8 cellular contexts compared by ENCODE assay signal in genomic region chr11:82899191-82899820, GRCh38. TPM values are rescaled to one million over a fixed set of nuclear protein-coding genes. Genes with fewer than 3 reads are reported as not detected.
DNase-seq lines count a peak whose midpoint lies in the region; ATAC-seq and TF ChIP-seq lines count a peak whose summit lies in the region.

No MANE protein-coding gene starts in this region.

- H3K4me1 ChIP-seq in breast epithelium (peaks cover 0 to 18% of the 10 kb centered on the region in 2 donors), muscle layer of colon (ENCODE audit: insufficient read depth, low read length) (peaks cover 22% of the 10 kb centered on the region)

- no peak for ATAC-seq in HG03460 (IDR thresholded peaks at IDR 0.05; ENCODE audit: unreplicated experiment)
- no peak for ATAC-seq in GM21717 (IDR thresholded peaks at IDR 0.05; ENCODE audit: unreplicated experiment)
- no peak for ATAC-seq in GM21367 (IDR thresholded peaks at IDR 0.05; ENCODE audit: unreplicated experiment)

- H3K27me3 ChIP-seq in breast epithelium, result no peaks in the 10 kb centered on the region
- no peaks in the 10 kb centered on the region for H3K27me3 ChIP-seq in muscle layer of colon (ENCODE audit: control insufficient read depth in 1 of 2, insufficient read depth in 2 of 2, low read length in 2 of 2)

- H3K36me3 ChIP-seq in breast epithelium, result no peaks in the 10 kb centered on the region
- no peaks in the 10 kb centered on the region for H3K36me3 ChIP-seq in muscle layer of colon (ENCODE audit: insufficient read depth, low read length)

- peak overlapping the region; percentile 87 for H3K9ac ChIP-seq in muscle layer of colon (ENCODE audit: low read length)

- no peak for TF ChIP-seq POLR2A in breast epithelium (IDR thresholded peaks at IDR 0.05)

- intact Hi-C loops in breast epithelium (cut with DNase I; ENCODE audit: low total_unique reads), result no loop called here

- TF ChIP-seq CTCF in breast epithelium (IDR thresholded peaks at IDR 0.05), result no peak

- DNase-seq in GF-D8 (lab: John Stamatoyannopoulos, UW), result peak; percentile 17
- DNase-seq in MV-4-11 (lab: John Stamatoyannopoulos, UW), result peak; percentile 3
- no peak for DNase-seq in breast epithelium (ENCODE audit: low spot score in 2 of 2)
- no peak for DNase-seq in KG1 (lab: John Stamatoyannopoulos, UW)

- H3K4me3 ChIP-seq in breast epithelium, result peak overlapping the region; percentile 62 to 94 (median 67)
- peak overlapping the region; percentile 47 to 99 for H3K4me3 ChIP-seq in muscle layer of colon (ENCODE audit: low read depth in 1 of 2, low read length in 2 of 2)

- H3K27ac ChIP-seq in breast epithelium, result peak overlapping the region in 1 of 2 donors; percentile 91
- peak overlapping the region; percentile 66 for H3K27ac ChIP-seq in muscle layer of colon (ENCODE audit: low read depth, low read length)

- H3K9me3 ChIP-seq in breast epithelium, result no peaks in the 10 kb centered on the region
- no peaks in the 10 kb centered on the region for H3K9me3 ChIP-seq in muscle layer of colon (ENCODE audit: low read length)

RNA-seq across cellular contexts. Expression of gene PRCP, which starts 0.9 kb away (rescaled TPM):
- 10 to 100 TPM; 54.4 to 87.7 (median 61.8) TPM for total RNA-seq in breast epithelium

RNA-seq across cellular contexts. Expression of gene DDIAS, which starts 2.2 kb away (rescaled TPM):
- total RNA-seq in breast epithelium, result 1 to 10 TPM in 2 of 3 donors, under 1 TPM in 1; 0.66 to 2.5 (median 1.3) TPM

Comparison
In these comparisons a context has a peak if more than half of its experiments do, and no peak if none do; other contexts are left out.
1. DNase-seq: peak in GF-D8 (single experiment) and MV-4-11 (single experiment); none in breast epithelium (0 of 2) and KG1 (single experiment).